In genomic region chr12:93798752-93799151, GRCh38 we compare ENCODE assay signal across 16 cellular contexts.
"Had no signal": no experiment of that assay in that cellular context is flagged by ENCODE, and none has a peak within 500 bp of the region (broad histone marks: within the 10 kb centered on the region; RNA-seq: fewer than 3 reads in every experiment).

No MANE protein-coding gene starts in this region.

- ATAC-seq: stimulated activated naive B cell treated with anti-CD40 and anti-IgM and Interleukin-4, amounts not matched to agents 10 μg/mL and 1 μg/mL and 100 μg/mL, for 72 hours had no signal

- H3K4me2 ChIP-seq: hepatocyte had no signal

- H3K27me3 ChIP-seq: esophagus squamous epithelium, hepatocyte, tibial nerve had no signal

- FAIRE-seq: kidney had no signal

- H3K4me3 ChIP-seq: esophagus squamous epithelium, hepatocyte, tibial nerve had no signal

- DNase-seq: activated CD4-positive, alpha-beta T cell treated with anti-CD3 and anti-CD28 coated beads, Interleukin-2, amount 50 U/mL, for 4 hours; activated CD4-positive, CD25-positive, alpha-beta regulatory T cell; activated gamma-delta T cell treated with Interleukin-2 at 50 U/mL for 16 hours; activated naive CD8-positive, alpha-beta T cell treated with anti-CD3 and anti-CD28 coated beads, Interleukin-2, amount 10 ng/mL, durations not matched to agents 7 days and 5 days; activated T-cell treated with anti-CD3 and anti-CD28 coated beads, Interleukin-2, amount 50 U/mL, for 4 hours; cortex of kidney; effector CD8-positive, alpha-beta T cell; esophagus squamous epithelium; kidney; nucleus accumbens; stimulated activated CD4-positive, alpha-beta T cell treated with anti-CD3 and anti-CD28 coated beads, Interleukin-2, amount 100 ng/mL, for 48 hours; stimulated activated naive B cell treated with anti-CD40 and anti-IgM and Interleukin-4, amounts not matched to agents 10 μg/mL and 1 μg/mL and 100 μg/mL, for 72 hours; substantia nigra; T-helper 2 cell had no signal

- H3K27ac ChIP-seq: esophagus squamous epithelium, hepatocyte, tibial nerve had no signal

- H3K36me3 ChIP-seq: esophagus squamous epithelium, tibial nerve had no signal

- H3K9me3 ChIP-seq: esophagus squamous epithelium, tibial nerve had no signal

- H3K79me2 ChIP-seq: hepatocyte had no signal

- H2AFZ ChIP-seq: hepatocyte had no signal
